In genomic region chr15:77516076-77516475, GRCh38 we compare ENCODE assay signal across 14 cellular contexts.
"Had no signal": no experiment of that assay in that cellular context is flagged by ENCODE, and none has a peak within 500 bp of the region (broad histone marks: within the 10 kb centered on the region; RNA-seq: fewer than 3 reads in every experiment).

No MANE protein-coding gene starts in this region.

- ATAC-seq: naive thymus-derived CD8-positive, alpha-beta T cell; stimulated activated naive CD8-positive, alpha-beta T cell treated with anti-CD3 and anti-CD28 coated beads, Interleukin-15, Interleukin-2, amounts not matched to agents 100 U/mL and 50 U/mL, for 24 hours had no signal

- H3K27me3 ChIP-seq: hepatocyte, right atrium auricular region, suprapubic skin had no signal

- H3K27ac ChIP-seq: hepatocyte, left ventricle myocardium inferior, right atrium auricular region, suprapubic skin had no signal

- H3K9me3 ChIP-seq: right atrium auricular region, suprapubic skin had no signal

- DNase-seq: activated CD4-positive, alpha-beta T cell treated with anti-CD3 and anti-CD28 coated beads, Interleukin-2, amount 50 U/mL, for 48 hours; activated CD4-positive, CD25-positive, alpha-beta regulatory T cell treated with anti-CD3 and anti-CD28 coated beads, Interleukin-2, amount 50 U/mL, for 72 hours; activated naive CD4-positive, alpha-beta T cell treated with anti-CD3 and anti-CD28 coated beads for 36 hours; activated T-cell treated with anti-CD3 and anti-CD28 coated beads, Interleukin-2, amount 50 U/mL, for 1 hour; endodermal cell; left ventricle myocardium inferior; naive thymus-derived CD8-positive, alpha-beta T cell; small intestine; stimulated activated naive CD8-positive, alpha-beta T cell treated with anti-CD3 and anti-CD28 coated beads, Interleukin-15, Interleukin-2, amounts not matched to agents 100 U/mL and 50 U/mL, for 24 hours; T1000; trophoblast cell had no signal

- H3K4me1 ChIP-seq: suprapubic skin had no signal

- H3K4me3 ChIP-seq: hepatocyte, left ventricle myocardium inferior, right atrium auricular region, suprapubic skin had no signal

- H3K36me3 ChIP-seq: left ventricle myocardium inferior, right atrium auricular region, suprapubic skin had no signal
